Comparison of ENCODE assay signal across 18 cellular contexts in genomic region chr6:142400495-142400894, GRCh38.
DNase-seq lines count a peak whose midpoint lies in the region; ATAC-seq, FAIRE-seq and TF ChIP-seq lines count a peak whose summit lies in the region.
"Had no signal": no experiment of that assay in that cellular context is flagged by ENCODE, and none has a peak within 500 bp of the region (broad histone marks: within the 10 kb centered on the region; RNA-seq: fewer than 3 reads in every experiment).

No MANE protein-coding gene starts in this region.

- no peak for DNase-seq in H54 (ENCODE audit: insufficient read length, low spot score)
- peak; percentile 50 for DNase-seq in fibroblast of peridontal ligament (ENCODE audit: extremely low read depth)
- DNase-seq in osteoblast (ENCODE audit: insufficient read length, low spot score, missing footprints) = no peak
- DNase-seq in COLO668 (lab: John Stamatoyannopoulos, UW; ENCODE audit: unreplicated experiment) = no peak
- DNase-seq in LoVo (ENCODE audit: low spot score) = no peak
- DNase-seq in retina = no peak
- no peak for DNase-seq in natural killer cell
- DNase-seq: activated CD8-positive, alpha-beta memory T cell treated with anti-CD3 and anti-CD28 coated beads, Interleukin-2, amount 10 ng/mL, durations not matched to agents 7 days and 5 days; activated naive CD8-positive, alpha-beta T cell treated with anti-CD3 and anti-CD28 coated beads for 36 hours; CD4-positive, alpha-beta T cell; naive thymus-derived CD4-positive, alpha-beta T cell; NCI-H526 treated with DMSO at 0.1 percent for 48 hours; testis had no signal

- H3K9me3 Mint-ChIP-seq in natural killer cell = no peaks in the 10 kb centered on the region
- H3K9me3 Mint-ChIP-seq: activated naive CD8-positive, alpha-beta T cell treated with anti-CD3 and anti-CD28 coated beads for 36 hours; CD4-positive, alpha-beta T cell; dendritic cell treated with granulocyte-macrophage colony-stimulating factor and Interleukin-4, amounts not matched to agents 40 ng/mL and 50 ng/mL, for 4 days; naive thymus-derived CD4-positive, alpha-beta T cell had no signal

- intact Hi-C loops in natural killer cell (cut with micrococcal nuclease) = no loop called here

- H2AFZ ChIP-seq in osteoblast (ENCODE audit: low read length) = no peak overlapping the region

- peaks cover 8% of the 10 kb centered on the region for H3K4me1 ChIP-seq in osteoblast (ENCODE audit: insufficient read depth, low read length)

- no peak overlapping the region for H3K27ac Mint-ChIP-seq in natural killer cell
- H3K27ac Mint-ChIP-seq: activated CD8-positive, alpha-beta memory T cell treated with anti-CD3 and anti-CD28 coated beads, Interleukin-2, amount 10 ng/mL, durations not matched to agents 7 days and 5 days; activated naive CD8-positive, alpha-beta T cell treated with anti-CD3 and anti-CD28 coated beads for 36 hours; CD4-positive, alpha-beta T cell; dendritic cell treated with granulocyte-macrophage colony-stimulating factor and Interleukin-4, amounts not matched to agents 40 ng/mL and 50 ng/mL, for 4 days had no signal

- no peak overlapping the region for H3K27ac ChIP-seq in osteoblast (ENCODE audit: low read depth, low read length)
- H3K27ac ChIP-seq: RWPE1, skin epidermis, testis had no signal

- H3K4me2 ChIP-seq in osteoblast (ENCODE audit: insufficient read depth, low read length) = peak overlapping the region; percentile 4

- peak; percentile 45 for FAIRE-seq in H54 (lab: Jason Lieb, UNC)
- FAIRE-seq: islet of Langerhans had no signal

- TF ChIP-seq POLR2A in H54 (IDR thresholded peaks at IDR 0.05; ENCODE audit: low read depth, low read length) = no peak

- peaks cover 3 to 15% of the 10 kb centered on the region in 2 donors for H3K27me3 Mint-ChIP-seq in natural killer cell (ENCODE audit: low read depth in 2 of 2)
- H3K27me3 Mint-ChIP-seq: activated naive CD8-positive, alpha-beta T cell treated with anti-CD3 and anti-CD28 coated beads for 36 hours; CD4-positive, alpha-beta T cell; dendritic cell treated with granulocyte-macrophage colony-stimulating factor and Interleukin-4, amounts not matched to agents 40 ng/mL and 50 ng/mL, for 4 days had no signal

- H3K4me1 Mint-ChIP-seq in natural killer cell = peaks cover 7% of the 10 kb centered on the region in 2 donors

- no peaks in the 10 kb centered on the region for H4K20me1 ChIP-seq in osteoblast (ENCODE audit: insufficient read depth, low read length)

- ATAC-seq in SK-N-SH treated with all-trans-retinoic acid at 6 μM for 48 hours (peak; percentile 65), natural killer cell (no peak)
- ATAC-seq: activated CD8-positive, alpha-beta memory T cell treated with anti-CD3 and anti-CD28 coated beads, Interleukin-2, amount 10 ng/mL, durations not matched to agents 7 days and 5 days; naive thymus-derived CD4-positive, alpha-beta T cell had no signal

- H3K36me3 Mint-ChIP-seq in natural killer cell = no peaks in the 10 kb centered on the region
- H3K36me3 Mint-ChIP-seq: activated CD8-positive, alpha-beta memory T cell treated with anti-CD3 and anti-CD28 coated beads, Interleukin-2, amount 10 ng/mL, durations not matched to agents 7 days and 5 days; activated naive CD8-positive, alpha-beta T cell treated with anti-CD3 and anti-CD28 coated beads for 36 hours; naive thymus-derived CD4-positive, alpha-beta T cell had no signal

- no peak overlapping the region for H3K4me3 Mint-ChIP-seq in natural killer cell
- H3K4me3 Mint-ChIP-seq: activated CD8-positive, alpha-beta memory T cell treated with anti-CD3 and anti-CD28 coated beads, Interleukin-2, amount 10 ng/mL, durations not matched to agents 7 days and 5 days; activated naive CD8-positive, alpha-beta T cell treated with anti-CD3 and anti-CD28 coated beads for 36 hours; CD4-positive, alpha-beta T cell; dendritic cell treated with granulocyte-macrophage colony-stimulating factor and Interleukin-4, amounts not matched to agents 40 ng/mL and 50 ng/mL, for 4 days; naive thymus-derived CD4-positive, alpha-beta T cell had no signal

- no peaks in the 10 kb centered on the region for H3K27me3 ChIP-seq in osteoblast (ENCODE audit: insufficient read depth, low read length)
- H3K27me3 ChIP-seq: testis had no signal

- TF ChIP-seq CTCF in osteoblast (IDR thresholded peaks at IDR 0.05; ENCODE audit: extremely low read depth, low read depth, low read length) (no peak), natural killer cell (IDR thresholded peaks at IDR 0.05) (no peak)

- H3K9me3 ChIP-seq in osteoblast (ENCODE audit: low read depth, low read length) = no peaks in the 10 kb centered on the region
- H3K9me3 ChIP-seq: testis had no signal

- no peak overlapping the region for H3K4me3 ChIP-seq in osteoblast (ENCODE audit: insufficient read depth, low read length)
- H3K4me3 ChIP-seq: skin epidermis, testis had no signal

- no peaks in the 10 kb centered on the region for H3K79me2 ChIP-seq in osteoblast (ENCODE audit: insufficient read depth, low read length)

- H3K36me3 ChIP-seq in osteoblast (ENCODE audit: insufficient read depth, low read length) = no peaks in the 10 kb centered on the region

TF ChIP-seq in SK-N-SH treated with all-trans-retinoic acid at 6 μM for 48 hours, 23 proteins besides CTCF, POLR2A, EP300 and RAD21:
- TF ChIP-seq OSR1 (CRISPR knock-in tag; IDR thresholded peaks at IDR 0.05) (no peak), CSRNP3 (CRISPR knock-in tag; IDR thresholded peaks at IDR 0.05) (no peak), RARB (CRISPR knock-in tag; IDR thresholded peaks at IDR 0.05) (no peak), TSHZ2 (CRISPR knock-in tag; IDR thresholded peaks at IDR 0.05) (no peak), CSDC2 (CRISPR knock-in tag; IDR thresholded peaks at IDR 0.05) (0 out of 2 replicates have a peak, but pooled peaks have one; percentile 43), ZC3H10 (CRISPR knock-in tag; IDR thresholded peaks at IDR 0.05) (no peak)
